ENCODE assay signal across 12 cellular contexts in genomic region chr5:82159014-82159413, GRCh38.
DNase-seq lines count a peak whose midpoint lies in the region; ATAC-seq, FAIRE-seq and TF ChIP-seq lines count a peak whose summit lies in the region.
"Had no signal": no experiment of that assay in that cellular context is flagged by ENCODE, and none has a peak within 500 bp of the region (broad histone marks: within the 10 kb centered on the region; RNA-seq: fewer than 3 reads in every experiment).

No MANE protein-coding gene starts in this region.

- POLR2A ChIA-PET in K562 (lab: Yijun Ruan, JAX), result interaction anchor here (0.6 to 0.9 kb wide), 2 partner anchors 10 to 179 kb away, joined by 4 read pairs; no protein-coding TSS in a partner anchor
- POLR2A ChIA-PET in A673 (lab: Charles Lee; ENCODE audit: low non-redundant PET), result no interaction called here

- no peak for TF ChIP-seq CTCF in K562 (IDR thresholded peaks at IDR 0.05 in 2 of 3, conservative IDR thresholded peaks at IDR 0.05 in 1 of 3; ENCODE audit: insufficient read depth in 2 of 3, low read depth in 1 of 3, low read length in 3 of 3)
- no peak for TF ChIP-seq CTCF in A673 (conservative IDR thresholded peaks at IDR 0.05; ENCODE audit: low read depth, low read length)
- no peak for TF ChIP-seq CTCF in adrenal gland (IDR thresholded peaks at IDR 0.05)

- no peak; the same call in 2 of the 3 replicates for ATAC-seq in K562
- ATAC-seq in GM19467 (IDR thresholded peaks at IDR 0.05; ENCODE audit: unreplicated experiment), result no peak

- in situ Hi-C loops in ACHN (cut with HindIII; ENCODE audit: low pct_ligation_motif_present, low pct_unique_long_range_greater_than_20kb, low sequenced_read_pairs), result no loop called here
- in situ Hi-C loops in K562 (cut with MboI), result loop anchor here (25.0 kb wide), 1 partner anchor 647 kb away; no protein-coding TSS in a partner anchor

- H3K4me1 ChIP-seq in K562 (replicated peaks in 1 of 2; ENCODE audit: control insufficient read depth in 2 of 2, insufficient read depth in 2 of 2, low read length in 2 of 2) (no peaks in the 10 kb centered on the region), A673 (ENCODE audit: insufficient read depth, low read length, poor library complexity, severe bottlenecking) (peaks cover 34% of the 10 kb centered on the region), adrenal gland (replicated peaks in 1 of 2) (no peaks in the 10 kb centered on the region)
- H3K4me1 ChIP-seq: spleen had no signal

- TF ChIP-seq EP300 in K562 (IDR thresholded peaks at IDR 0.05; ENCODE audit: low read length), result no peak

- no peak for TF ChIP-seq RAD21 in K562 (CRISPR knock-in tag; conservative IDR thresholded peaks at IDR 0.05 in 1 of 2, IDR thresholded peaks at IDR 0.05 in 1 of 2)

- CTCF ChIA-PET in K562 (lab: Yijun Ruan, JAX; ENCODE audit: low intra/inter-chr PET ratio) (no interaction called here), A673 (lab: Charles Lee) (no interaction called here)

- no peak for FAIRE-seq in K562 (lab: Jason Lieb, UNC)
- FAIRE-seq: D721Med had no signal

- H3K36me3 ChIP-seq in K562 (ENCODE audit: control insufficient read depth, insufficient read depth, low read length) (no peaks in the 10 kb centered on the region), A673 (ENCODE audit: insufficient read depth, low read length, poor library complexity, severe bottlenecking) (no peaks in the 10 kb centered on the region), adrenal gland (replicated peaks in 1 of 2) (no peaks in the 10 kb centered on the region)
- H3K36me3 ChIP-seq: spleen had no signal

- BruUV-seq in K562 (replicated peaks; lab: Mats Ljungman, UMichigan) (no TSS peak), A673 (replicated peaks; lab: Mats Ljungman, UMichigan) (no TSS peak)

- H2AFZ ChIP-seq in K562 (ENCODE audit: low read depth, low read length), result no peak overlapping the region

- H4K20me1 ChIP-seq in K562 (replicated peaks; ENCODE audit: control insufficient read depth, insufficient read depth, low read length), result no peaks in the 10 kb centered on the region

- no peak overlapping the region for H3K27ac ChIP-seq in K562 (ENCODE audit: extremely low read depth, low read depth, low read length)
- no peak overlapping the region for H3K27ac ChIP-seq in A673 (ENCODE audit: low read depth, low read length, poor library complexity, severe bottlenecking)
- H3K27ac ChIP-seq in adrenal gland, result no peak overlapping the region
- H3K27ac ChIP-seq: spleen had no signal

- H3K4me3 ChIP-seq in K562 (no peak overlapping the region), A673 (ENCODE audit: low read depth, low read length, poor library complexity, severe bottlenecking) (no peak overlapping the region), adrenal gland (no peak overlapping the region)
- H3K4me3 ChIP-seq: spleen had no signal

- H3K9me1 ChIP-seq in K562 (ENCODE audit: control insufficient read depth, insufficient read depth, low read length), result no peaks in the 10 kb centered on the region

- no peaks in the 10 kb centered on the region for H3K9me3 ChIP-seq in K562 (replicated peaks; ENCODE audit: control insufficient read depth, insufficient read depth, low read depth, low read length)
- H3K9me3 ChIP-seq in A673 (ENCODE audit: low read depth, low read length, poor library complexity, severe bottlenecking), result no peaks in the 10 kb centered on the region
- no peaks in the 10 kb centered on the region for H3K9me3 ChIP-seq in adrenal gland (replicated peaks in 1 of 3)
- H3K9me3 ChIP-seq: spleen had no signal

- no peaks in the 10 kb centered on the region for H3K79me2 ChIP-seq in K562 (ENCODE audit: control insufficient read depth, insufficient read depth, low read length)

- TF ChIP-seq POLR2A in K562 (conservative IDR thresholded peaks at IDR 0.05) (no peak), adrenal gland (IDR thresholded peaks at IDR 0.05) (no peak)

- WGBS in K562 (ENCODE audit: insufficient coverage, low coverage, missing lambda C conversion rate), result 100% methylated on average over 1 of the region's 1 CpG
- WGBS in adrenal gland, 4 donors, result 93 to 97% (median 96%) methylated on average over 1 of the region's 1 CpG

- H3K27me3 ChIP-seq in K562 (ENCODE audit: control insufficient read depth in 2 of 2, insufficient read depth in 2 of 2, low read length in 2 of 2) (no peaks in the 10 kb centered on the region), A673 (replicated peaks; ENCODE audit: insufficient read depth, low read depth, low read length, poor library complexity) (no peaks in the 10 kb centered on the region), adrenal gland (no peaks in the 10 kb centered on the region)
- H3K27me3 ChIP-seq: spleen had no signal

- H3K9ac ChIP-seq in K562 (ENCODE audit: insufficient read depth in 1 of 2, low read depth in 2 of 2, low read length in 2 of 2), result no peak overlapping the region

- intact Hi-C loops in K562 (cut with micrococcal nuclease), result no loop called here
- intact Hi-C loops in A673 (cut with micrococcal nuclease; ENCODE audit: unreplicated experiment), result loop anchor here (5.0 kb wide), 1 partner anchor 187 kb away; the partner anchor contains the start of gene ATG10
- intact Hi-C loops in adrenal gland (cut with DNase I), result no loop called here

- no peak overlapping the region for H3K4me2 ChIP-seq in K562 (ENCODE audit: insufficient read depth, low read length)

- DNase-seq in ACHN (peak; percentile 65), LHCN-M2 (ENCODE audit: low read depth) (peak; percentile 81), K562 (ENCODE audit: extremely low read depth in 1 of 4, low spot score in 3 of 4) (no peak), iris pigment epithelial cell (ENCODE audit: low read depth) (peak; percentile 84), amygdala (lab: John Stamatoyannopoulos, UW) (no peak), A673 (ENCODE audit: low spot score) (no peak), adrenal gland (no peak)
- DNase-seq: activated naive CD4-positive, alpha-beta T cell treated with Interleukin-2 at 50 U/mL for 16 hours; nucleus accumbens; spleen had no signal

TF ChIP-seq in K562, 482 proteins besides CTCF, POLR2A, EP300 and RAD21 (continues in another document):
- no peak for TF ChIP-seq KDM2B (CRISPR knock-in tag; IDR thresholded peaks at IDR 0.05)
- TF ChIP-seq MTF1 (CRISPR knock-in tag; IDR thresholded peaks at IDR 0.05; ENCODE audit: borderline replicate concordance), result no peak
- TF ChIP-seq NCOA4 (IDR thresholded peaks at IDR 0.05; ENCODE audit: partially characterized antibody), result no peak
- TF ChIP-seq HNRNPLL (IDR thresholded peaks at IDR 0.05; ENCODE audit: low read depth, low read length, poor library complexity, severe bottlenecking), result no peak
- no peak for TF ChIP-seq YBX1 (IDR thresholded peaks at IDR 0.05)
- TF ChIP-seq, protein P1, sequence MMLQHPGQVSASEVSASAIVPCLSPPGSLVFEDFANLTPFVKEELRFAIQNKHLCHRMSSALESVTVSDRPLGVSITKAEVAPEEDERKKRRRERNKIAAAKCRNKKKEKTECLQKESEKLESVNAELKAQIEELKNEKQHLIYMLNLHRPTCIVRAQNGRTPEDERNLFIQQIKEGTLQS (IDR thresholded peaks at IDR 0.05), result peak; percentile 74
- TF ChIP-seq, protein P1 (CRISPR knock-in tag; conservative IDR thresholded peaks at IDR 0.05), result no peak
- no peak for TF ChIP-seq POU5F1 (IDR thresholded peaks at IDR 0.05; ENCODE audit: borderline replicate concordance, low read depth, low read length, partially characterized antibody)
- no peak for TF ChIP-seq ZBTB34 (CRISPR knock-in tag; IDR thresholded peaks at IDR 0.05)
- TF ChIP-seq ZNF592 (IDR thresholded peaks at IDR 0.05), result no peak
- TF ChIP-seq EGR1 (conservative IDR thresholded peaks at IDR 0.05), result no peak

Comparison
In these comparisons a context has a peak if more than half of its experiments do, and no peak if none do; other contexts are left out.
1. DNase-seq: peak in ACHN (single experiment), LHCN-M2 (single experiment) and iris pigment epithelial cell (single experiment); none in K562 (0 of 4), amygdala (0 of 56), A673 (single experiment) and adrenal gland (0 of 7).